Comparison of ENCODE assay signal across 1 cellular context in genomic region chr4:108109997-108110416, GRCh38.
TF ChIP-seq lines count a peak whose summit lies in the region.

No MANE protein-coding gene starts in this region.

TF ChIP-seq in SK-N-SH, 30 proteins besides CTCF, POLR2A, EP300 and RAD21 (continued from another document):
- TF ChIP-seq MAX (IDR thresholded peaks at IDR 0.05; ENCODE audit: low read depth) = no peak
- TF ChIP-seq GABPA (IDR thresholded peaks at IDR 0.05; ENCODE audit: low read depth) = no peak
- no peak for TF ChIP-seq SMC3 (IDR thresholded peaks at IDR 0.05; ENCODE audit: low read depth, low read length)
